In genomic region chr6:3825331-3825831, GRCh38 we compare ENCODE assay signal across 9 cellular contexts. TPM values are rescaled to one million over a fixed set of nuclear protein-coding genes. Genes with fewer than 3 reads are reported as not detected.
DNase-seq lines count a peak whose midpoint lies in the region; ATAC-seq and TF ChIP-seq lines count a peak whose summit lies in the region.
"Had no signal": no experiment of that assay in that cellular context is flagged by ENCODE, and none has a peak within 500 bp of the region (broad histone marks: within the 10 kb centered on the region; RNA-seq: fewer than 3 reads in every experiment).

No MANE protein-coding gene starts in this region.

- H3K4me3 Mint-ChIP-seq in activated CD4-positive, alpha-beta T cell treated with anti-CD3 and anti-CD28 coated beads, Interleukin-2, amount 10 ng/mL, durations not matched to agents 7 days and 5 days, result no peak overlapping the region
- H3K4me3 Mint-ChIP-seq: activated T-cell treated with anti-CD3 and anti-CD28 coated beads, Interleukin-2, amount 50 U/mL, for 24 hours had no signal

- no CpG with 5 or more reads among the region's 15 CpGs for WGBS in trophoblast cell (ENCODE audit: extremely low coverage, insufficient coverage, insufficient read length)

- H3K9ac ChIP-seq in trophoblast cell (ENCODE audit: low read length), result no peak overlapping the region

- DNase-seq in C1 segment of cervical spinal cord (lab: John Stamatoyannopoulos, UW) (peak in 9 of 14 donors; percentile 29 to 71 (median 51)), Right ventricle myocardium inferior (ENCODE audit: missing footprints) (peak; percentile 84), trophoblast cell (peak; percentile 69 to 78), GM13977 (ENCODE audit: low spot score) (no peak)
- DNase-seq in activated CD4-positive, alpha-beta T cell treated with anti-CD3 and anti-CD28 coated beads, Interleukin-2, amount 10 ng/mL, durations not matched to agents 7 days and 5 days, result no peak
- no peak for DNase-seq in activated T-cell treated with anti-CD3 and anti-CD28 coated beads, Interleukin-2, amount 50 U/mL, for 1 hour
- DNase-seq: activated T-cell treated with anti-CD3 and anti-CD28 coated beads, Interleukin-2, amount 50 U/mL, for 24 hours had no signal

- ATAC-seq in Right ventricle myocardium inferior (peak; percentile 65), GM21515 (IDR thresholded peaks at IDR 0.05; ENCODE audit: unreplicated experiment) (no peak)

- H3K27ac ChIP-seq in trophoblast cell (ENCODE audit: low read depth, low read length), result peak overlapping the region; percentile 84

- H3K27me3 ChIP-seq in trophoblast cell (ENCODE audit: insufficient read depth, low read length), result no peaks in the 10 kb centered on the region

- no peak overlapping the region for H3K4ac ChIP-seq in trophoblast cell (ENCODE audit: low read depth, low read length)

- H3K4me3 ChIP-seq in WI38 (ENCODE audit: low read depth, low read length), result peak overlapping the region; percentile 11; the same call in 1 of the 2 replicates
- no peak overlapping the region for H3K4me3 ChIP-seq in trophoblast cell (ENCODE audit: low read depth, low read length)

- peaks cover 3% of the 10 kb centered on the region for H3K79me2 ChIP-seq in trophoblast cell (ENCODE audit: control insufficient read depth, insufficient read depth, low read length, poor library complexity)

- H3K18ac ChIP-seq in trophoblast cell (ENCODE audit: low read length), result peak overlapping the region; percentile 87

- H3K27me3 Mint-ChIP-seq in activated CD4-positive, alpha-beta T cell treated with anti-CD3 and anti-CD28 coated beads, Interleukin-2, amount 10 ng/mL, durations not matched to agents 7 days and 5 days, result no peaks in the 10 kb centered on the region

- no peak overlapping the region for H4K12ac ChIP-seq in trophoblast cell (ENCODE audit: low read depth, low read length)

- H4K91ac ChIP-seq in trophoblast cell (ENCODE audit: low read depth, low read length), result peak overlapping the region; percentile 80

- H3K27ac Mint-ChIP-seq in activated CD4-positive, alpha-beta T cell treated with anti-CD3 and anti-CD28 coated beads, Interleukin-2, amount 10 ng/mL, durations not matched to agents 7 days and 5 days, result no peak overlapping the region
- H3K27ac Mint-ChIP-seq: activated T-cell treated with anti-CD3 and anti-CD28 coated beads, Interleukin-2, amount 50 U/mL, for 24 hours had no signal

- no peaks in the 10 kb centered on the region for H3K36me3 Mint-ChIP-seq in activated CD4-positive, alpha-beta T cell treated with anti-CD3 and anti-CD28 coated beads, Interleukin-2, amount 10 ng/mL, durations not matched to agents 7 days and 5 days (ENCODE audit: low read depth)

- peak overlapping the region; percentile 82 for H2BK120ac ChIP-seq in trophoblast cell (ENCODE audit: insufficient read depth, low read length, poor library complexity)

- H3K9me3 Mint-ChIP-seq in activated CD4-positive, alpha-beta T cell treated with anti-CD3 and anti-CD28 coated beads, Interleukin-2, amount 10 ng/mL, durations not matched to agents 7 days and 5 days, result no peaks in the 10 kb centered on the region
- H3K9me3 Mint-ChIP-seq: activated T-cell treated with anti-CD3 and anti-CD28 coated beads, Interleukin-2, amount 50 U/mL, for 24 hours had no signal

- H2AK5ac ChIP-seq in trophoblast cell (ENCODE audit: low read length), result peak overlapping the region; percentile 88

- no peaks in the 10 kb centered on the region for H3K9me3 ChIP-seq in trophoblast cell (ENCODE audit: insufficient read depth, low read depth, low read length)

- no peaks in the 10 kb centered on the region for H3K4me1 Mint-ChIP-seq in activated CD4-positive, alpha-beta T cell treated with anti-CD3 and anti-CD28 coated beads, Interleukin-2, amount 10 ng/mL, durations not matched to agents 7 days and 5 days

- TF ChIP-seq CTCF in WI38 (IDR thresholded peaks at IDR 0.05; ENCODE audit: low read depth, low read length) (0 out of 2 replicates have a peak, but pooled peaks have one; percentile 25), GM13977 (IDR thresholded peaks at IDR 0.05; ENCODE audit: extremely low read depth, insufficient read depth, missing control alignments) (no peak)

- CTCF ChIA-PET in activated CD4-positive, alpha-beta T cell treated with anti-CD3 and anti-CD28 coated beads, Interleukin-2, amount 10 ng/mL, durations not matched to agents 7 days and 5 days (lab: Charles Lee), result interaction anchor here (0.7 kb wide), 1 partner anchor 166 kb away, joined by 5 read pairs; no protein-coding TSS in a partner anchor

- peak overlapping the region; percentile 85 for H2BK5ac ChIP-seq in trophoblast cell (ENCODE audit: low read depth, low read length, poor library complexity)

- H2BK12ac ChIP-seq in trophoblast cell (ENCODE audit: low read length), result peak overlapping the region; percentile 94

- H2AFZ ChIP-seq in trophoblast cell (ENCODE audit: insufficient read depth, low read length, poor library complexity), result peak overlapping the region; percentile 57

- no peak overlapping the region for H3K23ac ChIP-seq in trophoblast cell (ENCODE audit: low read length)

- intact Hi-C loops in Right ventricle myocardium inferior (cut with DNase I), result loop anchor here (1.0 kb wide), 1 partner anchor 77 kb away; no protein-coding TSS in a partner anchor

- in situ Hi-C loops in GM13977 (cut with MboI; ENCODE audit: low pct_unique_long_range_greater_than_20kb, low sequenced_read_pairs, unreplicated experiment), result no loop called here

- no peaks in the 10 kb centered on the region for H3K36me3 ChIP-seq in trophoblast cell (ENCODE audit: control insufficient read depth in 1 of 2, insufficient read depth in 2 of 2, low read length in 2 of 2)

- peaks cover 31% of the 10 kb centered on the region for H3K79me1 ChIP-seq in trophoblast cell (ENCODE audit: low read length)

- peak overlapping the region; percentile 59 for H3K14ac ChIP-seq in trophoblast cell (ENCODE audit: low read length)

- POLR2A ChIA-PET in activated CD4-positive, alpha-beta T cell treated with anti-CD3 and anti-CD28 coated beads, Interleukin-2, amount 10 ng/mL, durations not matched to agents 7 days and 5 days (lab: Charles Lee), result no interaction called here

- H3K4me2 ChIP-seq in trophoblast cell (ENCODE audit: low read length), result no peak overlapping the region

- H4K8ac ChIP-seq in trophoblast cell (ENCODE audit: low read depth, low read length), result peak overlapping the region; percentile 37

- peaks cover 24 to 38% of the 10 kb centered on the region in 2 experiments for H3K4me1 ChIP-seq in trophoblast cell (ENCODE audit: control insufficient read depth in 1 of 2, insufficient read depth in 2 of 2, low read length in 2 of 2)

RNA-seq across cellular contexts. Expression of gene FAM50B, which starts 23.8 kb away (rescaled TPM):
- 26.5 TPM for total RNA-seq in Right ventricle myocardium inferior
- polyA plus RNA-seq in trophoblast cell (2013), result 1.3 TPM in 2 replicates
- total RNA-seq in activated CD4-positive, alpha-beta T cell treated with anti-CD3 and anti-CD28 coated beads, Interleukin-2, amount 10 ng/mL, durations not matched to agents 7 days and 5 days, result 10 to 100 TPM; 12.0 to 12.7 TPM

Comparison
In these comparisons a context has a peak if more than half of its experiments do, and no peak if none do; other contexts are left out.
1. DNase-seq: peak in C1 segment of cervical spinal cord (9 of 14), Right ventricle myocardium inferior (single experiment) and trophoblast cell (2 of 2); none in activated CD4-positive, alpha-beta T cell treated with anti-CD3 and anti-CD28 coated beads, Interleukin-2, amount 10 ng/mL, durations not matched to agents 7 days and 5 days (single experiment), activated T-cell treated with anti-CD3 and anti-CD28 coated beads, Interleukin-2, amount 50 U/mL, for 1 hour (single experiment) and GM13977 (single experiment).